In the genomic region with DNA sequence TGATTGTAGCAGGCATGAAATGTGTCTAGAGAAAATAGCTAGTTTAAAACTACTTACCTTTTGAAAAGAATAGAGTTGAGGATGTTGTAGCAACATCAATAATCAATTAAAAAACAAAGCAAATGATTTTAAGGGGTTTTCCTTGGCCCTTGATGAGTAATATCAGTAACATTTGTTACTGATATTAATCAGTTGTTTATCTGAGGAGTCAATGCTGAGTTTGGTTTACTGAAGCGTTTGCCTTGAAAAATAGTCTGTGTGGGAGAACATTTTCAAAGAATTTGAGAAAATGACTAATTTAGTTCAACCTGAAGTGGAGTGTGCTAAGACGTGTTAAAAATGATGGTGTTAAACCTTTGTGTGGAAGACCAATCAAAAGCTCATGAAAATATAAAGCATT, we compare ENCODE assay signal across 15 cellular contexts. TPM values are rescaled to one million over a fixed set of nuclear protein-coding genes. Genes with fewer than 3 reads are reported as not detected.
DNase-seq lines count a peak whose midpoint lies in the region; ATAC-seq and TF ChIP-seq lines count a peak whose summit lies in the region.
"Had no signal": no experiment of that assay in that cellular context is flagged by ENCODE, and none has a peak within 500 bp of the region (broad histone marks: within the 10 kb centered on the region; RNA-seq: fewer than 3 reads in every experiment).

No MANE protein-coding gene starts in this region.

- H3K79me2 ChIP-seq in OCI-LY3 (ENCODE audit: low read length): no peaks in the 10 kb centered on the region

- no peaks in the 10 kb centered on the region for H3K36me3 ChIP-seq in OCI-LY3 (replicated peaks; ENCODE audit: low read depth, low read length)
- H3K36me3 ChIP-seq: ovary, suprapubic skin had no signal

- intact Hi-C loops in right cardiac atrium (cut with DNase I): no loop called here

- peak overlapping the region; percentile 59 for H3K27ac ChIP-seq in OCI-LY3 (ENCODE audit: low read length)
- H3K27ac ChIP-seq in right cardiac atrium (ENCODE audit: low read length): no peak overlapping the region
- H3K27ac ChIP-seq: C4-2B, ovary, SK-N-MC, suprapubic skin had no signal

- DNase-seq in NCI-H82 (lab: John Stamatoyannopoulos, UW) (no peak), DMS53 treated with DMSO at 0.1 percent for 48 hours (lab: John Stamatoyannopoulos, UW; ENCODE audit: unreplicated experiment) (no peak), right cardiac atrium (no peak)
- DNase-seq: caudate nucleus, H9, ovary had no signal

- peak overlapping the region; percentile 47 for H3K4me2 ChIP-seq in OCI-LY3 (ENCODE audit: low read length)

- H2AFZ ChIP-seq in OCI-LY3 (ENCODE audit: low read depth, low read length): no peak overlapping the region

- no peak for TF ChIP-seq CTCF in OCI-LY3 (IDR thresholded peaks at IDR 0.05; ENCODE audit: low read depth, low read length)

- ATAC-seq in GM18873 (IDR thresholded peaks at IDR 0.05; ENCODE audit: low FRiP score, unreplicated experiment) (peak; percentile 69), GM21423 (IDR thresholded peaks at IDR 0.05; ENCODE audit: unreplicated experiment) (peak; percentile 59), HG03025 (IDR thresholded peaks at IDR 0.05; ENCODE audit: low FRiP score, unreplicated experiment) (peak; percentile 69), right cardiac atrium (no peak)

- H3K9me3 ChIP-seq in OCI-LY3 (ENCODE audit: insufficient read depth, low read length) (0 out of 2 replicates have a peak, but pooled peaks cover 3% of the 10 kb centered on the region), right cardiac atrium (ENCODE audit: control insufficient read depth, low read length) (no peaks in the 10 kb centered on the region)
- H3K9me3 ChIP-seq: ovary, suprapubic skin had no signal

- peaks cover 18% of the 10 kb centered on the region for H3K4me1 ChIP-seq in OCI-LY3 (ENCODE audit: low read length)
- H3K4me1 ChIP-seq in right cardiac atrium (ENCODE audit: control insufficient read depth, insufficient read depth, low read length): no peaks in the 10 kb centered on the region
- H3K4me1 ChIP-seq: suprapubic skin had no signal

- peak overlapping the region; percentile 23; the same call in 1 of the 2 replicates for H3K4me3 ChIP-seq in OCI-LY3 (ENCODE audit: low read length)
- H3K4me3 ChIP-seq in right cardiac atrium (ENCODE audit: low read length): no peak overlapping the region
- H3K4me3 ChIP-seq: ovary, SK-N-MC, suprapubic skin had no signal

- H4K20me1 ChIP-seq in OCI-LY3 (ENCODE audit: insufficient read depth, low read length): no peaks in the 10 kb centered on the region

- H3K27me3 ChIP-seq in OCI-LY3 (ENCODE audit: low read depth, low read length) (no peaks in the 10 kb centered on the region), right cardiac atrium (ENCODE audit: control insufficient read depth, insufficient read depth) (no peaks in the 10 kb centered on the region)
- H3K27me3 ChIP-seq: suprapubic skin had no signal

- WGBS in right cardiac atrium: 71% methylated on average over 2 of the region's 2 CpGs

- no peak overlapping the region for H3K9ac ChIP-seq in OCI-LY3 (ENCODE audit: low read length)

RNA-seq across cellular contexts. Expression of gene PTH2R, which starts 9.3 kb away (rescaled TPM):
- total RNA-seq in right cardiac atrium: not detected
- not detected for polyA plus RNA-seq in right cardiac atrium
- total RNA-seq: HT-29, M059J had no signal

Comparison
In these comparisons a context has a peak if more than half of its experiments do, and no peak if none do; other contexts are left out.
1. ATAC-seq: peak in GM18873 (single experiment), GM21423 (single experiment) and HG03025 (single experiment); none in right cardiac atrium (0 of 2).